Comparison of ENCODE assay signal across 1 cellular context in genomic region chr20:10119336-10119735, GRCh38.
TF ChIP-seq lines count a peak whose summit lies in the region.

No MANE protein-coding gene starts in this region.

TF ChIP-seq in GM23338, 12 proteins besides CTCF, POLR2A, EP300 and RAD21 (continued from another document):
- TF ChIP-seq EZH2 (IDR thresholded peaks at IDR 0.05; ENCODE audit: low read depth, unreplicated experiment) (no peak), CREB1 (CRISPR knock-in tag; IDR thresholded peaks at IDR 0.05; ENCODE audit: low read depth) (no peak), ZNF114 (CRISPR knock-in tag; IDR thresholded peaks at IDR 0.05) (no peak), STAT1 (IDR thresholded peaks at IDR 0.05; ENCODE audit: unreplicated experiment) (no peak), ZNF331 (CRISPR knock-in tag; IDR thresholded peaks at IDR 0.05; ENCODE audit: low read depth) (no peak), POLR2AphosphoS5 (IDR thresholded peaks at IDR 0.05; ENCODE audit: low read depth) (no peak), ETS1 (IDR thresholded peaks at IDR 0.05) (no peak), EZH2phosphoT487 (IDR thresholded peaks at IDR 0.05; ENCODE audit: unreplicated experiment) (no peak), JUNB (IDR thresholded peaks at IDR 0.05; ENCODE audit: unreplicated experiment) (no peak), ZNF462 (CRISPR knock-in tag; IDR thresholded peaks at IDR 0.05) (no peak)
